ENCODE assay signal across 2 cellular contexts in genomic region chr2:172507199-172507598, GRCh38.
TF ChIP-seq lines count a peak whose summit lies in the region.

No MANE protein-coding gene starts in this region.

TF ChIP-seq in HepG2, 621 proteins besides CTCF, POLR2A, EP300 and RAD21:
- peak; percentile 59 for TF ChIP-seq RBM22 (optimal IDR thresholded peaks at IDR 0.05; ENCODE audit: low read length)
- TF ChIP-seq FOXK1 (CRISPR knock-in tag; IDR thresholded peaks at IDR 0.05; ENCODE audit: borderline replicate concordance, low read depth), result no peak

TF ChIP-seq in H1, 55 proteins besides CTCF, POLR2A, EP300 and RAD21:
- TF ChIP-seq RFX5 (IDR thresholded peaks at IDR 0.05; ENCODE audit: borderline replicate concordance, low read depth, low read length) (no peak), POLR2AphosphoS5 (IDR thresholded peaks at IDR 0.05; ENCODE audit: low read depth, low read length) (peak; percentile 54; the same call in 1 of the 2 replicates)
